8 cellular contexts compared by ENCODE assay signal in genomic region chr15:80152180-80152895, GRCh38. TPM values are rescaled to one million over a fixed set of nuclear protein-coding genes. Genes with fewer than 3 reads are reported as not detected.
DNase-seq lines count a peak whose midpoint lies in the region; ATAC-seq and TF ChIP-seq lines count a peak whose summit lies in the region.

No MANE protein-coding gene starts in this region.

- H3K36me3 Mint-ChIP-seq in Caco-2 (ENCODE audit: insufficient read depth, unreplicated experiment): no peaks in the 10 kb centered on the region
- peaks cover 10% of the 10 kb centered on the region for H3K36me3 Mint-ChIP-seq in activated T-helper 17 cell treated with anti-CD3 and anti-CD28 coated beads, Interleukin-2, amount 50 U/mL, for 72 hours (ENCODE audit: low read depth)
- no peaks in the 10 kb centered on the region for H3K36me3 Mint-ChIP-seq in naive thymus-derived CD8-positive, alpha-beta T cell

- peak overlapping the region; percentile 84 for H3K4me3 Mint-ChIP-seq in Caco-2 (ENCODE audit: unreplicated experiment)
- peak overlapping the region; percentile 89 for H3K4me3 Mint-ChIP-seq in activated T-helper 17 cell treated with anti-CD3 and anti-CD28 coated beads, Interleukin-2, amount 50 U/mL, for 72 hours
- H3K4me3 Mint-ChIP-seq in naive thymus-derived CD8-positive, alpha-beta T cell: peak overlapping the region; percentile 81 to 92 (median 88)

- H3K27ac ChIP-seq in RWPE1: peak overlapping the region; percentile 73

- peaks cover 9% of the 10 kb centered on the region; the same call in 1 of the 2 replicates for H3K4me1 ChIP-seq in Caco-2

- no peaks in the 10 kb centered on the region for H3K9me3 Mint-ChIP-seq in Caco-2 (ENCODE audit: unreplicated experiment)
- H3K9me3 Mint-ChIP-seq in activated T-helper 17 cell treated with anti-CD3 and anti-CD28 coated beads, Interleukin-2, amount 50 U/mL, for 72 hours: no peaks in the 10 kb centered on the region
- H3K9me3 Mint-ChIP-seq in naive thymus-derived CD8-positive, alpha-beta T cell: no peaks in the 10 kb centered on the region

- no peak overlapping the region for H3K27ac Mint-ChIP-seq in Caco-2 (ENCODE audit: unreplicated experiment)
- H3K27ac Mint-ChIP-seq in activated T-helper 17 cell treated with anti-CD3 and anti-CD28 coated beads, Interleukin-2, amount 50 U/mL, for 72 hours: peak overlapping the region; percentile 90
- peak overlapping the region; percentile 5 to 93 (median 88) for H3K27ac Mint-ChIP-seq in naive thymus-derived CD8-positive, alpha-beta T cell

- TF ChIP-seq CTCF in Caco-2 (IDR thresholded peaks at IDR 0.05; ENCODE audit: insufficient read depth in 1 of 2, low read depth in 1 of 2, low read length in 1 of 2, severe bottlenecking in 1 of 2, unreplicated experiment in 1 of 2) (no peak), RWPE1 (conservative IDR thresholded peaks at IDR 0.05; ENCODE audit: low read depth) (no peak), fibroblast of mammary gland (conservative IDR thresholded peaks at IDR 0.05; ENCODE audit: control insufficient read depth, insufficient read depth, low read depth, low read length) (no peak)

- BruUV-seq in Caco-2 (replicated peaks; lab: Mats Ljungman, UMichigan): no TSS peak

- H3K9me3 ChIP-seq in Caco-2: no peaks in the 10 kb centered on the region

- CTCF ChIA-PET in Caco-2 (lab: Charles Lee): interaction anchor here (1.7 kb wide), 1 partner anchor 21 kb away, joined by 6 read pairs; no protein-coding TSS in a partner anchor
- CTCF ChIA-PET in RWPE1 (lab: Yijun Ruan, JAX): no interaction called here

- DNase-seq in Caco-2 (peak; percentile 90 to 98), RWPE1 (ENCODE audit: low spot score) (peak; percentile 98), fibroblast of mammary gland (ENCODE audit: low read depth) (peak; percentile 91)
- DNase-seq in naive thymus-derived CD8-positive, alpha-beta T cell: peak; percentile 60 to 96 (median 74)
- peak; percentile 78 to 94 for DNase-seq in stimulated activated CD8-positive, alpha-beta memory T cell treated with anti-CD3 and anti-CD28 coated beads, Interleukin-7, amount 100 ng/mL, for 48 hours (ENCODE audit: extremely low read depth in 1 of 2, low read depth in 1 of 2)

- peaks cover 7% of the 10 kb centered on the region for H3K4me1 Mint-ChIP-seq in Caco-2 (ENCODE audit: low read depth, unreplicated experiment)
- H3K4me1 Mint-ChIP-seq in activated T-helper 17 cell treated with anti-CD3 and anti-CD28 coated beads, Interleukin-2, amount 50 U/mL, for 72 hours: peaks cover 19% of the 10 kb centered on the region
- peaks cover 7 to 29% (median 12%) of the 10 kb centered on the region in 4 donors for H3K4me1 Mint-ChIP-seq in naive thymus-derived CD8-positive, alpha-beta T cell

- H3K27me3 ChIP-seq in Caco-2 (replicated peaks; ENCODE audit: control insufficient read depth, insufficient read depth, low read length): no peaks in the 10 kb centered on the region

- TF ChIP-seq RAD21 in Ishikawa (IDR thresholded peaks at IDR 0.05; ENCODE audit: low read depth): no peak

- peaks cover 3% of the 10 kb centered on the region for H3K27me3 Mint-ChIP-seq in Caco-2 (ENCODE audit: insufficient read depth, unreplicated experiment)
- H3K27me3 Mint-ChIP-seq in activated T-helper 17 cell treated with anti-CD3 and anti-CD28 coated beads, Interleukin-2, amount 50 U/mL, for 72 hours: no peaks in the 10 kb centered on the region
- no peaks in the 10 kb centered on the region for H3K27me3 Mint-ChIP-seq in naive thymus-derived CD8-positive, alpha-beta T cell

- no peaks in the 10 kb centered on the region for H3K36me3 ChIP-seq in Caco-2 (ENCODE audit: control insufficient read depth, insufficient read depth, low read length)

- TF ChIP-seq EP300 in Ishikawa (IDR thresholded peaks at IDR 0.05; ENCODE audit: borderline replicate concordance): no peak

- H3K4me3 ChIP-seq in Caco-2 (ENCODE audit: low read depth, low read length): peak overlapping the region; percentile 87
- peak overlapping the region; percentile 77 for H3K4me3 ChIP-seq in fibroblast of mammary gland (ENCODE audit: control insufficient read depth, low read depth, low read length)

- peak; percentile 39 for ATAC-seq in GM21528 (IDR thresholded peaks at IDR 0.05; ENCODE audit: low FRiP score, unreplicated experiment)
- peak; percentile 73 for ATAC-seq in activated T-helper 17 cell treated with anti-CD3 and anti-CD28 coated beads, Interleukin-2, amount 50 U/mL, for 72 hours (replicated peaks)
- ATAC-seq in naive thymus-derived CD8-positive, alpha-beta T cell: peak; percentile 66 to 71

- intact Hi-C loops in Caco-2 (cut with micrococcal nuclease; ENCODE audit: unreplicated experiment): loop anchor here (1.0 to 10.0 kb wide), 2 partner anchors 93 to 228 kb away; partner anchors contain the start of gene ZFAND6

- POLR2A ChIA-PET in Caco-2 (lab: Charles Lee) (interaction anchor here (0.7 to 0.8 kb wide), 2 partner anchors 52 to 624 kb away, joined by 7 to 16 read pairs; no protein-coding TSS in a partner anchor), RWPE1 (lab: Yijun Ruan, JAX; ENCODE audit: low non-redundant PET) (interaction anchor here (1.1 kb wide), 1 partner anchor 9 kb away, joined by 3 read pairs; no protein-coding TSS in a partner anchor)
- POLR2A ChIA-PET in naive thymus-derived CD8-positive, alpha-beta T cell (lab: Charles Lee): interaction anchor here (1.1 to 3.0 kb wide), 3 partner anchors 8 to 92 kb away, joined by 3 to 21 read pairs (median 3); partner anchors contain the start of gene ZFAND6

TF ChIP-seq in Ishikawa, 13 proteins besides CTCF, POLR2A, EP300 and RAD21:
- TF ChIP-seq CEBPB (IDR thresholded peaks at IDR 0.05): no peak
- no peak for TF ChIP-seq TEAD4 (IDR thresholded peaks at IDR 0.05)
- peak; percentile 66 for TF ChIP-seq USF1 (IDR thresholded peaks at IDR 0.05)
- TF ChIP-seq, protein P1, sequence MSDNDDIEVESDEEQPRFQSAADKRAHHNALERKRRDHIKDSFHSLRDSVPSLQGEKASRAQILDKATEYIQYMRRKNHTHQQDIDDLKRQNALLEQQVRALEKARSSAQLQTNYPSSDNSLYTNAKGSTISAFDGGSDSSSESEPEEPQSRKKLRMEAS (IDR thresholded peaks at IDR 0.05): peak; percentile 64

RNA-seq across cellular contexts. Expression of gene FAH, which starts 0.5 kb away (rescaled TPM):
- total RNA-seq in Caco-2 (2022): 20.4 TPM in 2 replicates
- 10 to 100 TPM; 66.3 to 87.7 TPM for total RNA-seq in activated T-helper 17 cell treated with anti-CD3 and anti-CD28 coated beads, Interleukin-2, amount 50 U/mL, for 72 hours
- 1 to 10 TPM; 6.2 to 8.9 TPM for total RNA-seq in naive thymus-derived CD8-positive, alpha-beta T cell
- polyA plus RNA-seq in naive thymus-derived CD8-positive, alpha-beta T cell: 1 to 10 TPM; 5.3 to 9.3 (median 5.7) TPM

Comparison
In these comparisons a context has a peak if more than half of its experiments do, and no peak if none do; other contexts are left out.
1. Peak in every context shown above with its lines: DNase-seq, ATAC-seq, H3K4me3 ChIP-seq and H3K27ac ChIP-seq.